11 cellular contexts compared by ENCODE assay signal in genomic region chr5:141934099-141934844, GRCh38. TPM values are rescaled to one million over a fixed set of nuclear protein-coding genes. Genes with fewer than 3 reads are reported as not detected.
DNase-seq lines count a peak whose midpoint lies in the region; ATAC-seq, FAIRE-seq and TF ChIP-seq lines count a peak whose summit lies in the region.
"Had no signal": no experiment of that assay in that cellular context is flagged by ENCODE, and none has a peak within 500 bp of the region (broad histone marks: within the 10 kb centered on the region; RNA-seq: fewer than 3 reads in every experiment).

No MANE protein-coding gene starts in this region.

- no peak for TF ChIP-seq EP300 in K562 (IDR thresholded peaks at IDR 0.05; ENCODE audit: low read length)

- peak; percentile 11 for FAIRE-seq in K562 (lab: Jason Lieb, UNC)

- no peak for TF ChIP-seq POLR2A in K562 (conservative IDR thresholded peaks at IDR 0.05)
- TF ChIP-seq POLR2A in lower leg skin (IDR thresholded peaks at IDR 0.05) = no peak

- H3K9ac ChIP-seq in K562 (ENCODE audit: insufficient read depth in 1 of 2, low read depth in 2 of 2, low read length in 2 of 2) = peak overlapping the region in 1 of 2 experiments; percentile 3; a peak in 2 of 4 replicates

- H3K4me2 ChIP-seq in K562 (ENCODE audit: insufficient read depth, low read length) (no peak overlapping the region), hepatocyte (no peak overlapping the region)

- H3K9me1 ChIP-seq in K562 (ENCODE audit: control insufficient read depth, insufficient read depth, low read length) = peaks cover 3% of the 10 kb centered on the region

- in situ Hi-C loops in K562 (cut with MboI) = no loop called here

- POLR2A ChIA-PET in K562 (lab: Yijun Ruan, JAX) = interaction anchor here (2.6 kb wide), 1 partner anchor 10 kb away, joined by 13 read pairs; no protein-coding TSS in a partner anchor

- H3K27ac ChIP-seq in K562 (ENCODE audit: extremely low read depth, low read depth, low read length) (no peak overlapping the region), hepatocyte (no peak overlapping the region)
- H3K27ac ChIP-seq: esophagus squamous epithelium had no signal

- H3K9me3 ChIP-seq in MG63 (no peaks in the 10 kb centered on the region), K562 (replicated peaks; ENCODE audit: control insufficient read depth, insufficient read depth, low read depth, low read length) (no peaks in the 10 kb centered on the region), hepatocyte (ENCODE audit: low read depth) (no peaks in the 10 kb centered on the region)
- H3K9me3 ChIP-seq: esophagus squamous epithelium had no signal

- H3K4me3 ChIP-seq in MG63 (no peak overlapping the region), K562 (no peak overlapping the region), lower leg skin (ENCODE audit: low read depth, poor library complexity, severe bottlenecking) (no peak overlapping the region), hepatocyte (no peak overlapping the region)
- H3K4me3 ChIP-seq: esophagus squamous epithelium had no signal

- H3K79me2 ChIP-seq in K562 (ENCODE audit: control insufficient read depth, insufficient read depth, low read length) (no peaks in the 10 kb centered on the region), hepatocyte (no peaks in the 10 kb centered on the region)

- H3K4me1 ChIP-seq in K562 (replicated peaks in 1 of 2; ENCODE audit: control insufficient read depth in 2 of 2, insufficient read depth in 2 of 2, low read length in 2 of 2) (no peaks in the 10 kb centered on the region), hepatocyte (ENCODE audit: insufficient read depth) (no peaks in the 10 kb centered on the region)

- peaks cover 94% of the 10 kb centered on the region for H3K36me3 ChIP-seq in MG63
- peaks cover 87% of the 10 kb centered on the region for H3K36me3 ChIP-seq in K562 (ENCODE audit: control insufficient read depth, insufficient read depth, low read length)
- H3K36me3 ChIP-seq in hepatocyte (replicated peaks; ENCODE audit: insufficient read depth, low read depth) = no peaks in the 10 kb centered on the region

- TF ChIP-seq CTCF in K562 (IDR thresholded peaks at IDR 0.05 in 2 of 3, conservative IDR thresholded peaks at IDR 0.05 in 1 of 3; ENCODE audit: insufficient read depth in 2 of 3, low read depth in 1 of 3, low read length in 3 of 3) (no peak), omental fat pad (IDR thresholded peaks at IDR 0.05) (no peak), lower leg skin (IDR thresholded peaks at IDR 0.05) (no peak), hepatocyte (IDR thresholded peaks at IDR 0.05; ENCODE audit: poor library complexity) (no peak)

- peak; percentile 20; the same call in 1 of the 3 replicates for ATAC-seq in K562
- peak; percentile 42 for ATAC-seq in omental fat pad (ENCODE audit: low FRiP score)

- intact Hi-C loops in K562 (cut with micrococcal nuclease) = no loop called here
- intact Hi-C loops in lower leg skin (cut with DNase I; ENCODE audit: low total_unique reads) = no loop called here

- H3K9me2 ChIP-seq in hepatocyte (replicated peaks; ENCODE audit: insufficient read depth) = no peaks in the 10 kb centered on the region

- BruUV-seq in K562 (replicated peaks; lab: Mats Ljungman, UMichigan) = no TSS peak

- TF ChIP-seq RAD21 in K562 (CRISPR knock-in tag; conservative IDR thresholded peaks at IDR 0.05 in 1 of 2, IDR thresholded peaks at IDR 0.05 in 1 of 2) = no peak

- WGBS in K562 (ENCODE audit: insufficient coverage, low coverage, missing lambda C conversion rate) = 77% methylated on average over 11 of the region's 11 CpGs
- WGBS in lower leg skin, 2 donors = 60 to 62% methylated on average over 11 of the region's 11 CpGs
- 89% methylated on average over 11 of the region's 11 CpGs for WGBS in hepatocyte (ENCODE audit: low lambda C conversion rate, missing lambda C conversion rate)

- H4K20me1 ChIP-seq in K562 (replicated peaks; ENCODE audit: control insufficient read depth, insufficient read depth, low read length) (no peaks in the 10 kb centered on the region), hepatocyte (ENCODE audit: insufficient read depth, poor library complexity, severe bottlenecking) (no peaks in the 10 kb centered on the region)

- H2AFZ ChIP-seq in K562 (ENCODE audit: low read depth, low read length) = no peak overlapping the region
- no peak overlapping the region for H2AFZ ChIP-seq in hepatocyte

- DNase-seq in MG63 = peak; percentile 78
- DNase-seq in NCI-H2196 (lab: John Stamatoyannopoulos, UW; ENCODE audit: unreplicated experiment) = peak; percentile 89
- peak in 2 of 4 experiments; percentile 16 to 35 for DNase-seq in K562 (ENCODE audit: extremely low read depth in 1 of 4, low spot score in 3 of 4)
- DNase-seq in omental fat pad (ENCODE audit: low spot score) = no peak
- DNase-seq in activated T-cell treated with anti-CD3 and anti-CD28 coated beads, Interleukin-2, amount 50 U/mL, for 48 hours = no peak
- no peak for DNase-seq in lower leg skin (ENCODE audit: low spot score in 2 of 2)
- DNase-seq in hepatocyte (ENCODE audit: low spot score) = no peak
- DNase-seq: CD4-positive, CD25-positive, alpha-beta regulatory T cell; central memory CD4-positive, alpha-beta T cell; esophagus squamous epithelium; T-helper 2 cell had no signal

- H3K27me3 ChIP-seq in MG63 (no peaks in the 10 kb centered on the region), K562 (ENCODE audit: control insufficient read depth in 2 of 2, insufficient read depth in 2 of 2, low read length in 2 of 2) (no peaks in the 10 kb centered on the region), hepatocyte (no peaks in the 10 kb centered on the region)
- H3K27me3 ChIP-seq: esophagus squamous epithelium had no signal

- CTCF ChIA-PET in K562 (lab: Yijun Ruan, JAX; ENCODE audit: low intra/inter-chr PET ratio) = no interaction called here

RNA-seq across cellular contexts. Expression of gene DELE1, which starts 10.6 kb away (rescaled TPM):
- total RNA-seq in MG63 (2014; rRNA removed; shearing (Covaris generic); ENCODE audit: low replicate concordance) = 84.9 and 95.9 TPM in 2 replicates
- total RNA-seq in K562 (2011; cell fraction: chromatin; rRNA removed; ENCODE audit: low replicate concordance) = 104 and 158 TPM in 2 replicates
- 66.7 and 84.5 TPM in 2 replicates for total RNA-seq in K562 (2011; cell fraction: nucleolus; rRNA removed)
- total RNA-seq in K562 (2011; cell fraction: nucleoplasm; rRNA removed) = 76.9 and 103 TPM in 2 replicates
- total RNA-seq in K562 (2014; rRNA removed) = 48.5 and 49.8 TPM in 2 replicates
- 29.2 and 34.0 TPM in 2 replicates for total RNA-seq in K562 (2014; rRNA removed; fragmentation: Illumina TruSeq; extraction: Trizol)
- total RNA-seq in K562 (2015; rRNA removed; fragmentation: Illumina TruSeq; extraction: Trizol) = 42.6 and 51.5 TPM in 2 replicates
- total RNA-seq in K562 (2021) = 64.7 and 68.8 TPM in 2 replicates
- polyA plus RNA-seq in K562 (2011; rRNA removed) = 73.0 and 100.0 TPM in 2 replicates
- polyA plus RNA-seq in K562 (2011; cell fraction: cytosol; rRNA removed) = 72.9 and 97.6 TPM in 2 replicates
- 309 and 379 TPM in 2 replicates for polyA plus RNA-seq in K562 (2011; cell fraction: nucleus; rRNA removed)
- 49.1 and 105 TPM in 2 replicates for polyA plus RNA-seq in K562 (2012)
- polyA plus RNA-seq in K562 (2014; fragmentation: Illumina TruSeq; extraction: Trizol) = 62.7 and 65.1 TPM in 2 replicates
- 10 to 100 TPM; 16.6 to 37.6 TPM for polyA plus RNA-seq in K562 (2014; fragmentation: Nextera tagmentation; extraction: Ambion mirVana)
- 66.3 and 74.4 TPM in 2 replicates for polyA plus RNA-seq in K562 (2014; rRNA removed)
- 30.3 and 39.6 TPM in 2 replicates for polyA minus RNA-seq in K562 (2011; rRNA and poly(A)+ RNA removed)
- polyA minus RNA-seq in K562 (2011; cell fraction: cytosol; rRNA and poly(A)+ RNA removed) = 32.1 and 33.3 TPM in 2 replicates
- 47.8 and 79.8 TPM in 2 replicates for polyA minus RNA-seq in K562 (2011; cell fraction: nucleus; rRNA and poly(A)+ RNA removed)
- 10 to 100 TPM; 57.3 to 87.5 (median 61.0) TPM for total RNA-seq in omental fat pad
- total RNA-seq in lower leg skin = 10 to 100 TPM; 47.2 to 67.2 (median 49.2) TPM
- 57.2 and 62.0 TPM in 2 replicates for total RNA-seq in hepatocyte
- polyA plus RNA-seq in hepatocyte = 31.5 and 32.6 TPM in 2 replicates

RNA-seq across cellular contexts. Expression of gene PCDH12, which starts 23.7 kb away (rescaled TPM):
- 8.4 TPM in 1 of 2 replicates, not detected in the other for total RNA-seq in MG63 (2014; rRNA removed; shearing (Covaris generic); ENCODE audit: low replicate concordance)
- not detected in 2 replicates for total RNA-seq in K562 (2011; cell fraction: chromatin; rRNA removed; ENCODE audit: low replicate concordance)
- under 0.01 TPM in 1 of 2 replicates, not detected in the other for total RNA-seq in K562 (2011; cell fraction: nucleolus; rRNA removed)
- total RNA-seq in K562 (2011; cell fraction: nucleoplasm; rRNA removed) = not detected in 2 replicates
- total RNA-seq in K562 (2014; rRNA removed) (0.04 TPM in 1 of 2 replicates, not detected in the other), K562 (2014; rRNA removed; fragmentation: Illumina TruSeq; extraction: Trizol) (0.03 TPM in 1 of 2 replicates, not detected in the other), K562 (2015; rRNA removed; fragmentation: Illumina TruSeq; extraction: Trizol) (not detected in 2 replicates), K562 (2021) (0.04 TPM in 1 of 2 replicates, not detected in the other), omental fat pad (10 to 100 TPM in 1 of 4 donors, 1 to 10 TPM in 3; 4.0 to 18.9 (median 6.7) TPM), lower leg skin (1 to 10 TPM in 1 of 4 donors, under 1 TPM in 3; 0.34 to 1.5 (median 0.54) TPM), hepatocyte (1.1 and 4.5 TPM in 2 replicates)
- polyA plus RNA-seq in K562 (2011; rRNA removed) (not detected in 2 replicates), K562 (2014; fragmentation: Illumina TruSeq; extraction: Trizol) (0.01 and 0.03 TPM in 2 replicates), K562 (2014; fragmentation: Nextera tagmentation; extraction: Ambion mirVana) (under 1 TPM; 0.01 TPM), K562 (2014; rRNA removed) (0.01 TPM in 1 of 2 replicates, not detected in the other), hepatocyte (0.06 and 0.42 TPM in 2 replicates)
- polyA plus RNA-seq in K562 (2011; cell fraction: cytosol; rRNA removed) = under 0.01 TPM in 1 of 2 replicates, not detected in the other
- not detected in 2 replicates for polyA plus RNA-seq in K562 (2011; cell fraction: nucleus; rRNA removed)
- polyA plus RNA-seq in K562 (2012) = 0.03 and 0.79 TPM in 2 replicates
- polyA minus RNA-seq in K562 (2011; rRNA and poly(A)+ RNA removed) = not detected in 2 replicates
- not detected in 2 replicates for polyA minus RNA-seq in K562 (2011; cell fraction: cytosol; rRNA and poly(A)+ RNA removed)
- polyA minus RNA-seq in K562 (2011; cell fraction: nucleus; rRNA and poly(A)+ RNA removed) = not detected in 2 replicates
- total RNA-seq: CD4-positive, CD25-positive, alpha-beta regulatory T cell had no signal

RNA-seq across cellular contexts. Expression of gene RNF14, which starts 34.6 kb away (rescaled TPM):
- 93.3 and 167 TPM in 2 replicates for total RNA-seq in MG63 (2014; rRNA removed; shearing (Covaris generic); ENCODE audit: low replicate concordance)
- total RNA-seq in K562 (2011; cell fraction: chromatin; rRNA removed; ENCODE audit: low replicate concordance) = 48.4 and 50.0 TPM in 2 replicates
- 25.0 and 27.0 TPM in 2 replicates for total RNA-seq in K562 (2011; cell fraction: nucleolus; rRNA removed)
- total RNA-seq in K562 (2011; cell fraction: nucleoplasm; rRNA removed) = 37.1 and 41.4 TPM in 2 replicates
- total RNA-seq in K562 (2014; rRNA removed) (36.3 and 49.4 TPM in 2 replicates), K562 (2014; rRNA removed; fragmentation: Illumina TruSeq; extraction: Trizol) (96.0 and 113 TPM in 2 replicates), K562 (2015; rRNA removed; fragmentation: Illumina TruSeq; extraction: Trizol) (63.5 and 65.7 TPM in 2 replicates), K562 (2021) (71.5 and 72.9 TPM in 2 replicates), omental fat pad (100 to 1,000 TPM in 1 of 4 donors, 10 to 100 TPM in 3; 47.3 to 107 (median 66.7) TPM), lower leg skin (10 to 100 TPM; 32.2 to 57.3 (median 48.8) TPM), hepatocyte (53.0 and 57.8 TPM in 2 replicates)
- polyA plus RNA-seq in K562 (2011; rRNA removed) (40.2 and 75.1 TPM in 2 replicates), K562 (2014; fragmentation: Illumina TruSeq; extraction: Trizol) (91.6 and 94.7 TPM in 2 replicates), K562 (2014; fragmentation: Nextera tagmentation; extraction: Ambion mirVana) (100 to 1,000 TPM; 100 to 140 TPM), K562 (2014; rRNA removed) (38.1 and 41.4 TPM in 2 replicates), hepatocyte (48.2 and 52.6 TPM in 2 replicates)
- 27.5 and 29.4 TPM in 2 replicates for polyA plus RNA-seq in K562 (2011; cell fraction: cytosol; rRNA removed)
- polyA plus RNA-seq in K562 (2011; cell fraction: nucleus; rRNA removed) = 31.7 and 39.3 TPM in 2 replicates
- 71.4 and 72.1 TPM in 2 replicates for polyA plus RNA-seq in K562 (2012)
- polyA minus RNA-seq in K562 (2011; rRNA and poly(A)+ RNA removed) = 49.8 and 68.3 TPM in 2 replicates
- 27.7 and 44.4 TPM in 2 replicates for polyA minus RNA-seq in K562 (2011; cell fraction: cytosol; rRNA and poly(A)+ RNA removed)
- polyA minus RNA-seq in K562 (2011; cell fraction: nucleus; rRNA and poly(A)+ RNA removed) = 20.3 and 28.5 TPM in 2 replicates

RNA-seq across cellular contexts. Expression of gene PCDH1, which starts 56.1 kb away (rescaled TPM):
- total RNA-seq in MG63 (2014; rRNA removed; shearing (Covaris generic); ENCODE audit: low replicate concordance) = 3.8 and 12.8 TPM in 2 replicates
- total RNA-seq in K562 (2011; cell fraction: chromatin; rRNA removed; ENCODE audit: low replicate concordance) = 3.9 and 10.2 TPM in 2 replicates
- 12.1 and 13.5 TPM in 2 replicates for total RNA-seq in K562 (2011; cell fraction: nucleolus; rRNA removed)
- total RNA-seq in K562 (2011; cell fraction: nucleoplasm; rRNA removed) = 6.8 and 8.7 TPM in 2 replicates
- total RNA-seq in K562 (2014; rRNA removed) = 3.3 and 3.6 TPM in 2 replicates
- 0.77 and 1.1 TPM in 2 replicates for total RNA-seq in K562 (2014; rRNA removed; fragmentation: Illumina TruSeq; extraction: Trizol)
- 0.80 and 1.1 TPM in 2 replicates for total RNA-seq in K562 (2015; rRNA removed; fragmentation: Illumina TruSeq; extraction: Trizol)
- total RNA-seq in K562 (2021) = 3.2 and 3.6 TPM in 2 replicates
- polyA plus RNA-seq in K562 (2011; rRNA removed) = 1.1 and 2.3 TPM in 2 replicates
- 1.9 and 4.1 TPM in 2 replicates for polyA plus RNA-seq in K562 (2011; cell fraction: cytosol; rRNA removed)
- 0.95 and 3.6 TPM in 2 replicates for polyA plus RNA-seq in K562 (2011; cell fraction: nucleus; rRNA removed)
- polyA plus RNA-seq in K562 (2012) = 1.5 and 1.6 TPM in 2 replicates
- polyA plus RNA-seq in K562 (2014; fragmentation: Illumina TruSeq; extraction: Trizol) = 2.2 and 2.3 TPM in 2 replicates
- under 1 TPM in 1 of 2 experiments, not detected in 1; 0.11 TPM for polyA plus RNA-seq in K562 (2014; fragmentation: Nextera tagmentation; extraction: Ambion mirVana)
- 1.4 and 1.6 TPM in 2 replicates for polyA plus RNA-seq in K562 (2014; rRNA removed)
- polyA minus RNA-seq in K562 (2011; rRNA and poly(A)+ RNA removed) = 2.4 and 11.1 TPM in 2 replicates
- polyA minus RNA-seq in K562 (2011; cell fraction: cytosol; rRNA and poly(A)+ RNA removed) = 2.3 and 6.8 TPM in 2 replicates
- polyA minus RNA-seq in K562 (2011; cell fraction: nucleus; rRNA and poly(A)+ RNA removed) = 1.6 and 2.2 TPM in 2 replicates
- total RNA-seq in omental fat pad = 100 to 1,000 TPM in 1 of 4 donors, 10 to 100 TPM in 3; 10.6 to 148 (median 50.6) TPM
- 100 to 1,000 TPM in 2 of 4 donors, 10 to 100 TPM in 2; 85.1 to 172 (median 119) TPM for total RNA-seq in lower leg skin
- total RNA-seq in hepatocyte = 10.5 and 10.8 TPM in 2 replicates
- 6.2 and 8.6 TPM in 2 replicates for polyA plus RNA-seq in hepatocyte

Comparison
In these comparisons a context has a peak if more than half of its experiments do, and no peak if none do; other contexts are left out.
1. DNase-seq: peak in MG63 (single experiment) and NCI-H2196 (single experiment); none in omental fat pad (single experiment), activated T-cell treated with anti-CD3 and anti-CD28 coated beads, Interleukin-2, amount 50 U/mL, for 48 hours (0 of 2), lower leg skin (0 of 2) and hepatocyte (single experiment).